25 cellular contexts compared by ENCODE assay signal in genomic region chr10:103762166-103762565, GRCh38.
"Had no signal": no experiment of that assay in that cellular context is flagged by ENCODE, and none has a peak within 500 bp of the region (broad histone marks: within the 10 kb centered on the region; RNA-seq: fewer than 3 reads in every experiment).

No MANE protein-coding gene starts in this region.

- H3K9me3 ChIP-seq: breast epithelium, colonic mucosa, lower lobe of right lung, sigmoid colon, thoracic aorta, vagina had no signal

- H3K27ac Mint-ChIP-seq: activated naive CD8-positive, alpha-beta T cell treated with anti-CD3 and anti-CD28 coated beads, Interleukin-2, amount 10 ng/mL, durations not matched to agents 7 days and 5 days; activated T-helper 2 cell treated with anti-CD3 and anti-CD28 coated beads, Interferon-gamma antibody, Interleukin-2, Interleukin-4, amounts not matched to agents 10 μg/mL and 5 μg/mL and 100 μg/mL, durations not matched to agents 14 hours and 24 hours and 36 hours had no signal

- H3K4me3 Mint-ChIP-seq: activated naive CD8-positive, alpha-beta T cell treated with anti-CD3 and anti-CD28 coated beads, Interleukin-2, amount 10 ng/mL, durations not matched to agents 7 days and 5 days; activated T-cell treated with anti-CD3 and anti-CD28 coated beads, Interleukin-2, amount 50 U/mL, for 4 hours; endodermal cell; neural crest cell; type B pancreatic cell had no signal

- DNase-seq: activated CD4-positive, alpha-beta T cell treated with anti-CD3 and anti-CD28 coated beads for 1 hour; activated CD4-positive, alpha-beta T cell treated with anti-CD3 and anti-CD28 coated beads, Interleukin-2, amount 50 U/mL, for 1 hour; activated CD8-positive, alpha-beta memory T cell treated with anti-CD3 and anti-CD28 coated beads, Interleukin-2, amount 50 U/mL, for 4 hours; activated naive CD4-positive, alpha-beta T cell treated with Interleukin-2 at 50 U/mL for 16 hours; activated naive CD8-positive, alpha-beta T cell treated with anti-CD3 and anti-CD28 coated beads, Interleukin-2, amount 10 ng/mL, durations not matched to agents 7 days and 5 days; activated T-cell treated with anti-CD3 and anti-CD28 coated beads, Interleukin-2, amount 50 U/mL, for 4 hours; amniotic stem cell; colonic mucosa; dorsolateral prefrontal cortex; endodermal cell; hypothalamus; left colon; lower lobe of right lung; naive thymus-derived CD4-positive, alpha-beta T cell; occipital lobe; sigmoid colon; stimulated activated CD4-positive, alpha-beta T cell treated with anti-CD3 and anti-CD28 coated beads, Interleukin-2, amount 100 ng/mL, for 48 hours; stimulated activated naive CD4-positive, alpha-beta T cell treated with Interleukin-2 at 50 U/mL for 16 hours; T-helper 9 cell had no signal

- H3K9me3 Mint-ChIP-seq: activated naive CD8-positive, alpha-beta T cell treated with anti-CD3 and anti-CD28 coated beads, Interleukin-2, amount 10 ng/mL, durations not matched to agents 7 days and 5 days; activated T-cell treated with anti-CD3 and anti-CD28 coated beads, Interleukin-2, amount 50 U/mL, for 4 hours; activated T-helper 2 cell treated with anti-CD3 and anti-CD28 coated beads, Interferon-gamma antibody, Interleukin-2, Interleukin-4, amounts not matched to agents 10 μg/mL and 5 μg/mL and 100 μg/mL, durations not matched to agents 14 hours and 24 hours and 36 hours; endodermal cell; neural crest cell; type B pancreatic cell had no signal

- H3K27ac ChIP-seq: breast epithelium, colonic mucosa, sigmoid colon, thoracic aorta, vagina had no signal

- H3K36me3 ChIP-seq: breast epithelium, colonic mucosa, lower lobe of right lung, sigmoid colon, thoracic aorta had no signal

- H3K4me3 ChIP-seq: breast epithelium, colonic mucosa, dorsolateral prefrontal cortex, lower lobe of right lung, sigmoid colon, thoracic aorta, vagina had no signal

- H3K36me3 Mint-ChIP-seq: activated naive CD8-positive, alpha-beta T cell treated with anti-CD3 and anti-CD28 coated beads, Interleukin-2, amount 10 ng/mL, durations not matched to agents 7 days and 5 days had no signal

- H3K27me3 ChIP-seq: breast epithelium, colonic mucosa, dorsolateral prefrontal cortex, sigmoid colon, vagina had no signal

- ATAC-seq: activated T-cell treated with anti-CD3 and anti-CD28 coated beads, Interleukin-2, amount 50 U/mL, for 4 hours; left colon; naive thymus-derived CD4-positive, alpha-beta T cell had no signal
